Comparison of ENCODE assay signal across 25 cellular contexts in the genomic region with DNA sequence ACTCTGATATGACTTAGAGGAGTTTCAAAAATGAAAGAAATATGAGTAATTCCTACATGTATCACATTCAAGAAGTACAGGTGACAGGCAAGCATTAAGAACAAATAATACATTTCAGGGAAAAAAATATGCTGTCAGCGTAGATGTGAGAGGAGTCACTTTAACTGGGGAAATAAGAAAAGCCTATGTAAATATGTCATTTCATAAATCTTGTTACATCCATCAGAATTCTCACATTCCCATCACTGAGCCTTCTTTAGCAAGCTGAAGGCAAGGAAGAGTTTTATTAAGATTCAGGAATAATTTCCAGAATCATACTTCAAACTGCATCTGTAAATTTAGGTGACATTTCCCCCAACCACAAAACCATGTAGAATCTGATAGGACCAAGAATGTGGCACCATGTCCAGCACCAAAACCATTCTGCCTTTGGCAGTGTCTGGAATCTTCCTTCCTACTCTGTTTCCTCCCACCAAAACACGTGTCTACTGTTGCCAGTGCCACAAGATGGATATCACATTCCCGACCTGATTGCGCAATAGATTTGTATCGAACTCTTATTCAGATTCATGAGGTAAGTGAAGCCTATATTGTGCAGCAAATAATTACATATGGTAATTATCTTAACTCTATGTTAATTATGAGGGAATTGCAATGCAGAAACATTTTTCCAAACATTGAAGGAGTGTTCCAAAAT.
DNase-seq lines count a peak whose midpoint lies in the region; ATAC-seq, FAIRE-seq and TF ChIP-seq lines count a peak whose summit lies in the region.
"Had no signal": no experiment of that assay in that cellular context is flagged by ENCODE, and none has a peak within 500 bp of the region (broad histone marks: within the 10 kb centered on the region; RNA-seq: fewer than 3 reads in every experiment).

No MANE protein-coding gene starts in this region.

- FAIRE-seq in A549 (lab: Jason Lieb, UNC), result no peak
- no peak for FAIRE-seq in K562 (lab: Jason Lieb, UNC)
- FAIRE-seq: D721Med had no signal

- WGBS in A549 (ENCODE audit: missing lambda C conversion rate), result 43% methylated on average over 5 of the region's 5 CpGs
- WGBS in IMR-90 (ENCODE audit: extremely low coverage in 2 of 2, insufficient read length in 1 of 2), 2 experiments, result no CpG with 5 or more reads among the region's 5 CpGs
- WGBS in K562 (ENCODE audit: insufficient coverage, low coverage, missing lambda C conversion rate), result 1% methylated on average over 5 of the region's 5 CpGs

- no peak overlapping the region for H4K91ac ChIP-seq in IMR-90 (ENCODE audit: insufficient read depth, low read depth, low read length)

- in situ Hi-C loops in IMR-90 (cut with MboI; ENCODE audit: low sequenced_read_pairs), result no loop called here
- in situ Hi-C loops in K562 (cut with MboI), result no loop called here

- no peak overlapping the region for H4K5ac ChIP-seq in IMR-90 (ENCODE audit: low read depth, low read length)

- H2BK5ac ChIP-seq in IMR-90 (ENCODE audit: low read depth, low read length, poor library complexity, severe bottlenecking), result no peak overlapping the region

- H3K9me1 ChIP-seq in IMR-90 (ENCODE audit: insufficient read depth, low read length), result no peaks in the 10 kb centered on the region
- no peaks in the 10 kb centered on the region for H3K9me1 ChIP-seq in K562 (ENCODE audit: control insufficient read depth, insufficient read depth, low read length)

- BruUV-seq in IMR-90 (replicated peaks; lab: Mats Ljungman, UMichigan) (no TSS peak), K562 (replicated peaks; lab: Mats Ljungman, UMichigan) (no TSS peak)

- H3K79me2 ChIP-seq in K562 (ENCODE audit: control insufficient read depth, insufficient read depth, low read length), result no peaks in the 10 kb centered on the region

- 0 out of 3 replicates have a peak, but pooled peaks cover 2% of the 10 kb centered on the region for H3K9me3 ChIP-seq in A549
- H3K9me3 ChIP-seq in IMR-90 (ENCODE audit: control insufficient read depth, insufficient read depth, low read length), result no peaks in the 10 kb centered on the region
- H3K9me3 ChIP-seq in K562 (replicated peaks; ENCODE audit: control insufficient read depth, insufficient read depth, low read depth, low read length), result no peaks in the 10 kb centered on the region
- H3K9me3 ChIP-seq: BLaER1 treated with 17β-estradiol and CSF1 and Interleukin-3, amounts not matched to agents 10 nM and 100 nM; HAP-1 had no signal

- no peak overlapping the region for H3K23ac ChIP-seq in IMR-90 (ENCODE audit: low read depth, low read length)

- TF ChIP-seq RAD21 in A549 (conservative IDR thresholded peaks at IDR 0.05 in 1 of 2, IDR thresholded peaks at IDR 0.05 in 1 of 2) (no peak), IMR-90 (IDR thresholded peaks at IDR 0.05; ENCODE audit: low read length) (no peak), K562 (CRISPR knock-in tag; conservative IDR thresholded peaks at IDR 0.05 in 1 of 2, IDR thresholded peaks at IDR 0.05 in 1 of 2) (no peak)

- H3K56ac ChIP-seq in IMR-90 (ENCODE audit: extremely low read depth, insufficient read depth, low read length), result no peak overlapping the region

- TF ChIP-seq POLR2A in A549 (IDR thresholded peaks at IDR 0.05; ENCODE audit: low read length) (no peak), IMR-90 (IDR thresholded peaks at IDR 0.05; ENCODE audit: low read depth, low read length) (no peak), K562 (conservative IDR thresholded peaks at IDR 0.05) (no peak)

- no peak overlapping the region for H2BK20ac ChIP-seq in IMR-90 (ENCODE audit: low read depth, low read length)

- H3K27ac ChIP-seq in A549, result no peak overlapping the region
- no peak overlapping the region for H3K27ac ChIP-seq in IMR-90 (ENCODE audit: insufficient read depth, low read length)
- H3K27ac ChIP-seq in K562 (ENCODE audit: extremely low read depth, low read depth, low read length), result no peak overlapping the region
- H3K27ac ChIP-seq: BLaER1 treated with 17β-estradiol and CSF1 and Interleukin-3, amounts not matched to agents 10 nM and 100 nM; RWPE1 had no signal

- H3K36me3 ChIP-seq in IMR-90 (ENCODE audit: control insufficient read depth, insufficient read depth, low read length) (no peaks in the 10 kb centered on the region), K562 (ENCODE audit: control insufficient read depth, insufficient read depth, low read length) (no peaks in the 10 kb centered on the region)
- H3K36me3 ChIP-seq: BLaER1 treated with 17β-estradiol and CSF1 and Interleukin-3, amounts not matched to agents 10 nM and 100 nM; HAP-1 had no signal

- H2AK9ac ChIP-seq in IMR-90 (replicated peaks; ENCODE audit: low read depth, low read length, poor library complexity), result no peak overlapping the region

- H3K9ac ChIP-seq in IMR-90 (ENCODE audit: low read depth, low read length) (no peak overlapping the region), K562 (ENCODE audit: insufficient read depth in 1 of 2, low read depth in 2 of 2, low read length in 2 of 2) (no peak overlapping the region)
- H3K9ac ChIP-seq: BLaER1 treated with 17β-estradiol and CSF1 and Interleukin-3, amounts not matched to agents 10 nM and 100 nM had no signal

- H2AK5ac ChIP-seq in IMR-90 (ENCODE audit: low read depth, low read length), result no peak overlapping the region

- TF ChIP-seq CTCF in A549 (IDR thresholded peaks at IDR 0.05) (no peak), IMR-90 (conservative IDR thresholded peaks at IDR 0.05; ENCODE audit: low read depth, low read length) (no peak), K562 (IDR thresholded peaks at IDR 0.05 in 2 of 3, conservative IDR thresholded peaks at IDR 0.05 in 1 of 3; ENCODE audit: insufficient read depth in 2 of 3, low read depth in 1 of 3, low read length in 3 of 3) (no peak)

- H3K4me3 ChIP-seq in A549 (no peak overlapping the region), IMR-90 (ENCODE audit: insufficient read depth, low read depth, low read length) (no peak overlapping the region), K562 (no peak overlapping the region)
- H3K4me3 ChIP-seq: BLaER1 treated with 17β-estradiol and CSF1 and Interleukin-3, amounts not matched to agents 10 nM and 100 nM; GM23338; HAP-1 had no signal

- POLR2A ChIA-PET in A549 (lab: Yijun Ruan, JAX) (no interaction called here), IMR-90 (lab: Charles Lee; ENCODE audit: unreplicated experiment) (no interaction called here), K562 (lab: Yijun Ruan, JAX) (no interaction called here), HEK293T (lab: Yijun Ruan, JAX) (no interaction called here)

- H3K14ac ChIP-seq in IMR-90 (replicated peaks; ENCODE audit: low read depth, low read length), result no peak overlapping the region

- H2BK15ac ChIP-seq in IMR-90 (ENCODE audit: low read depth, low read length), result no peak overlapping the region

- no peak overlapping the region for H2BK120ac ChIP-seq in IMR-90 (ENCODE audit: low read depth, low read length)

- peak; percentile 18 for DNase-seq in DMS79 treated with DMSO at 0.1 percent for 48 hours (lab: John Stamatoyannopoulos, UW)
- no peak for DNase-seq in DMS79 (lab: John Stamatoyannopoulos, UW)
- no peak for DNase-seq in A549 (ENCODE audit: low read depth in 1 of 2, low spot score in 1 of 2)
- DNase-seq in IMR-90, result no peak
- DNase-seq in K562 (ENCODE audit: extremely low read depth in 1 of 4, low spot score in 3 of 4), result no peak
- DNase-seq in HEK293T (ENCODE audit: extremely low spot score), result no peak
- no peak for DNase-seq in activated naive CD4-positive, alpha-beta T cell treated with anti-CD3 and anti-CD28 coated beads, Interleukin-2, amount 50 U/mL, for 16 hours
- DNase-seq: 8988T; CD4-positive, alpha-beta T cell; DND-41; KG1; NCI-H1092 treated with DMSO at 0.1 percent for 48 hours; NCI-H146; NCI-H2029 treated with DMSO at 0.1 percent for 48 hours; NCI-H446 treated with DMSO at 0.1 percent for 48 hours; NCI-H526; SHP77; T-cell had no signal

- intact Hi-C loops in IMR-90 (cut with micrococcal nuclease), result no loop called here
- intact Hi-C loops in K562 (cut with micrococcal nuclease), result no loop called here

- no peaks in the 10 kb centered on the region for H3K27me3 ChIP-seq in IMR-90 (ENCODE audit: control insufficient read depth, insufficient read depth, low read length)
- H3K27me3 ChIP-seq in K562 (ENCODE audit: control insufficient read depth in 2 of 2, insufficient read depth in 2 of 2, low read length in 2 of 2), result no peaks in the 10 kb centered on the region
- H3K27me3 ChIP-seq: BLaER1 treated with 17β-estradiol and CSF1 and Interleukin-3, amounts not matched to agents 10 nM and 100 nM had no signal

- H3K4me2 ChIP-seq in A549, result no peak overlapping the region
- no peak overlapping the region for H3K4me2 ChIP-seq in IMR-90 (ENCODE audit: low read depth, low read length)
- no peak overlapping the region for H3K4me2 ChIP-seq in K562 (ENCODE audit: insufficient read depth, low read length)
- H3K4me2 ChIP-seq: BLaER1 treated with 17β-estradiol and CSF1 and Interleukin-3, amounts not matched to agents 10 nM and 100 nM; GM23338 had no signal

- H2AFZ ChIP-seq in IMR-90 (replicated peaks; ENCODE audit: low read length, poor library complexity) (no peak overlapping the region), K562 (ENCODE audit: low read depth, low read length) (no peak overlapping the region)
- H2AFZ ChIP-seq: GM23338 had no signal

- dilution Hi-C loops in IMR-90 (cut with HindIII; ENCODE audit: low sequenced_read_pairs, unreplicated experiment), result no loop called here

- no peak overlapping the region for H3K4ac ChIP-seq in IMR-90 (ENCODE audit: low read depth, low read length)

- H4K8ac ChIP-seq in IMR-90 (ENCODE audit: low read depth in 2 of 2, low read length in 2 of 2), result no peak overlapping the region

- no peaks in the 10 kb centered on the region for H3K79me1 ChIP-seq in IMR-90 (ENCODE audit: low read depth in 1 of 2, low read length in 2 of 2)

- H3K4me1 ChIP-seq in A549, result no peaks in the 10 kb centered on the region
- no peaks in the 10 kb centered on the region for H3K4me1 ChIP-seq in IMR-90 (ENCODE audit: control insufficient read depth, insufficient read depth, low read length)
- H3K4me1 ChIP-seq in K562 (replicated peaks in 1 of 2; ENCODE audit: control insufficient read depth in 2 of 2, insufficient read depth in 2 of 2, low read length in 2 of 2), result no peaks in the 10 kb centered on the region
- H3K4me1 ChIP-seq: BLaER1 treated with 17β-estradiol and CSF1 and Interleukin-3, amounts not matched to agents 10 nM and 100 nM; HAP-1 had no signal

- ATAC-seq in A549 (no peak), IMR-90 (ENCODE audit: low read depth) (no peak), K562 (no peak), GM18858 (IDR thresholded peaks at IDR 0.05; ENCODE audit: unreplicated experiment) (no peak)
- ATAC-seq: GM23338, Panc1, T-cell had no signal

- CTCF ChIA-PET in A549 (lab: Yijun Ruan, JAX) (no interaction called here), IMR-90 (lab: Yijun Ruan, JAX) (no interaction called here), K562 (lab: Yijun Ruan, JAX; ENCODE audit: low intra/inter-chr PET ratio) (no interaction called here), HEK293T (lab: Yijun Ruan, JAX) (no interaction called here)

- TF ChIP-seq EP300 in A549 (IDR thresholded peaks at IDR 0.05), result no peak
- TF ChIP-seq EP300 in K562 (IDR thresholded peaks at IDR 0.05; ENCODE audit: low read length), result no peak

- H3K18ac ChIP-seq in IMR-90 (ENCODE audit: low read depth, low read length), result no peak overlapping the region

- H4K20me1 ChIP-seq in IMR-90 (ENCODE audit: insufficient read depth, low read length) (no peaks in the 10 kb centered on the region), K562 (replicated peaks; ENCODE audit: control insufficient read depth, insufficient read depth, low read length) (no peaks in the 10 kb centered on the region)
- H4K20me1 ChIP-seq: BLaER1 treated with 17β-estradiol and CSF1 and Interleukin-3, amounts not matched to agents 10 nM and 100 nM had no signal
